Comparison of ENCODE assay signal across 13 cellular contexts in the genomic region with DNA sequence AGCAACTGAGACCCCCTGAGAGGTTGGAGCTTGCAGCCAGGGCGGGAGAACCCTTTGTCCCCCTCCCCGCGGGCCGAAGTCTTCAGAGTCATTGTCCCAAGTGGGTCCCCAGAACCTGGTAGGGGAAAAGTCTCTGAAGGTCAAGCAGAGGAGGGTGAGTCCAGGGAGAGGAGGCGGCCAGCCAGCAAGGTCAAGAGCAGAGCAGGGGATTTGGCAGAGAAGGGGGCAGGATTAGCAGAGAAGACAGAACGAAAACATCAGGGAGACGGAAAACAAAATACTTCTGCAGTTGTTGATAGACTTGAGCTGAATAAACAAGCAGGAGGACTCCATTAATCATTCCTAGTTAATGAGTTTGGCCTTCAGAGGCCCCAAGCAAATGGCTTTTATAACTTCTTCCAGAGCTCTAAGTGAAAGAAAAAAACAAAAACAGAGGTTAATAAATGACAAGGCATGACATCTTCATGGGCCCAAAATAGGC.
A peak's percentile ranks its signal among the peaks of the same experiment; 100 is the strongest.
DNase-seq lines count a peak whose midpoint lies in the region; ATAC-seq and TF ChIP-seq lines count a peak whose summit lies in the region.
"Had no signal": no experiment of that assay in that cellular context is flagged by ENCODE, and none has a peak within 500 bp of the region (broad histone marks: within the 10 kb centered on the region; RNA-seq: fewer than 3 reads in every experiment).

No MANE protein-coding gene starts in this region.

- peaks cover 31% of the 10 kb centered on the region for H3K36me3 Mint-ChIP-seq in endothelial cell (ENCODE audit: low read depth, unreplicated experiment)

- no peaks in the 10 kb centered on the region for H3K9me2 ChIP-seq in hepatocyte (replicated peaks; ENCODE audit: insufficient read depth)

- H3K27ac ChIP-seq in AG04450 (ENCODE audit: low read depth, low read length) = peak overlapping the region; percentile 82
- peak overlapping the region; percentile 37 for H3K27ac ChIP-seq in RWPE1
- peak overlapping the region; percentile 63 for H3K27ac ChIP-seq in hepatocyte
- peak overlapping the region; percentile 32 for H3K27ac ChIP-seq in psoas muscle
- H3K27ac ChIP-seq in foreskin keratinocyte = no peak overlapping the region

- WGBS in hepatocyte (ENCODE audit: low lambda C conversion rate, missing lambda C conversion rate) = 95% methylated on average over 7 of the region's 7 CpGs
- WGBS in psoas muscle, 3 donors = 77 to 80% (median 78%) methylated on average over 7 of the region's 7 CpGs

- DNase-seq in AG04450 (ENCODE audit: low read depth, low spot score) (no peak), RWPE1 (ENCODE audit: low spot score) (no peak), hepatocyte (ENCODE audit: low spot score) (no peak), psoas muscle (no peak), endothelial cell (ENCODE audit: low spot score) (no peak), AG08396 (ENCODE audit: low spot score) (no peak), foreskin keratinocyte (no peak), AML-193 (lab: John Stamatoyannopoulos, UW) (no peak)
- DNase-seq: activated CD4-positive, alpha-beta T cell treated with anti-CD3 and anti-CD28 coated beads, Interleukin-2, amount 50 U/mL, for 48 hours; activated effector memory CD4-positive, alpha-beta T cell treated with Interleukin-2 at 50 U/mL for 16 hours; naive B cell; SHP77; stimulated activated CD4-positive, alpha-beta T cell treated with anti-CD3 and anti-CD28 coated beads, Interleukin-4, amount 100 ng/mL, for 1 hour had no signal

- H3K4me3 Mint-ChIP-seq in endothelial cell (ENCODE audit: unreplicated experiment) = no peak overlapping the region
- H3K4me3 Mint-ChIP-seq: naive B cell had no signal

- H2AFZ ChIP-seq in hepatocyte = no peak overlapping the region

- no peak for ATAC-seq in psoas muscle
- no peak for ATAC-seq in foreskin keratinocyte

- no peak for TF ChIP-seq CTCF in AG04450 (IDR thresholded peaks at IDR 0.05; ENCODE audit: low read depth, low read length)
- no peak for TF ChIP-seq CTCF in RWPE1 (conservative IDR thresholded peaks at IDR 0.05; ENCODE audit: low read depth)
- no peak for TF ChIP-seq CTCF in hepatocyte (IDR thresholded peaks at IDR 0.05; ENCODE audit: poor library complexity)
- TF ChIP-seq CTCF in psoas muscle (IDR thresholded peaks at IDR 0.05) = no peak
- TF ChIP-seq CTCF in endothelial cell (IDR thresholded peaks at IDR 0.05; ENCODE audit: unreplicated experiment) = no peak
- no peak for TF ChIP-seq CTCF in foreskin keratinocyte (conservative IDR thresholded peaks at IDR 0.05)

- H3K4me2 ChIP-seq in hepatocyte = no peak overlapping the region

- H3K4me1 Mint-ChIP-seq in endothelial cell (ENCODE audit: unreplicated experiment) = peaks cover 9% of the 10 kb centered on the region
- H3K4me1 Mint-ChIP-seq: naive B cell had no signal

- H4K20me1 ChIP-seq in hepatocyte (ENCODE audit: insufficient read depth, poor library complexity, severe bottlenecking) = no peaks in the 10 kb centered on the region

- H3K4me3 ChIP-seq in AG04450 (ENCODE audit: low read depth, low read length) (no peak overlapping the region), hepatocyte (no peak overlapping the region), psoas muscle (no peak overlapping the region)

- peaks cover 7% of the 10 kb centered on the region for H3K27me3 Mint-ChIP-seq in endothelial cell (ENCODE audit: unreplicated experiment)
- H3K27me3 Mint-ChIP-seq: naive B cell had no signal

- CTCF ChIA-PET in AG04450 (lab: Charles Lee) = interaction anchor here (1.2 to 4.4 kb wide), 3 partner anchors 10 to 314 kb away, joined by 3 to 38 read pairs (median 3); no protein-coding TSS in a partner anchor
- CTCF ChIA-PET in RWPE1 (lab: Yijun Ruan, JAX) = interaction anchor here (1.9 kb wide), 1 partner anchor 270 kb away, joined by 5 read pairs; no protein-coding TSS in a partner anchor

- H3K9me3 ChIP-seq in AG04450 (ENCODE audit: control insufficient read depth, insufficient read depth, low read length) (no peaks in the 10 kb centered on the region), hepatocyte (ENCODE audit: low read depth) (no peaks in the 10 kb centered on the region), psoas muscle (no peaks in the 10 kb centered on the region)

- H3K27me3 ChIP-seq in AG04450 (ENCODE audit: control insufficient read depth, insufficient read depth, low read length) (no peaks in the 10 kb centered on the region), hepatocyte (no peaks in the 10 kb centered on the region), psoas muscle (ENCODE audit: insufficient read depth in 3 of 3, low read length in 2 of 3) (no peaks in the 10 kb centered on the region), foreskin keratinocyte (no peaks in the 10 kb centered on the region)

- POLR2A ChIA-PET in AG04450 (lab: Yijun Ruan, JAX) (no interaction called here), RWPE1 (lab: Yijun Ruan, JAX; ENCODE audit: low non-redundant PET) (no interaction called here)

- H3K79me2 ChIP-seq in hepatocyte = no peaks in the 10 kb centered on the region

- intact Hi-C loops in psoas muscle (cut with DNase I) = loop anchor here in 1 of 2 donors (5.0 kb wide), 1 partner anchor 576 kb away; no protein-coding TSS in a partner anchor

- H3K9me3 Mint-ChIP-seq in endothelial cell (ENCODE audit: unreplicated experiment) = no peaks in the 10 kb centered on the region
- H3K9me3 Mint-ChIP-seq: naive B cell had no signal

- H3K4me1 ChIP-seq in hepatocyte (ENCODE audit: insufficient read depth) (peaks cover 11% of the 10 kb centered on the region), psoas muscle (peaks cover 24% of the 10 kb centered on the region), foreskin keratinocyte (no peaks in the 10 kb centered on the region)

- H3K36me3 ChIP-seq in hepatocyte (replicated peaks; ENCODE audit: insufficient read depth, low read depth) (peaks cover 4% of the 10 kb centered on the region), psoas muscle (ENCODE audit: insufficient read depth in 1 of 2, low read depth in 1 of 2) (peaks cover 8 to 95% of the 10 kb centered on the region in 2 donors)

- H3K27ac Mint-ChIP-seq in endothelial cell (ENCODE audit: unreplicated experiment) = no peak overlapping the region
